8 cellular contexts compared by ENCODE assay signal in genomic region chr1:79006564-79006963, GRCh38. TPM values are rescaled to one million over a fixed set of nuclear protein-coding genes. Genes with fewer than 3 reads are reported as not detected.
DNase-seq lines count a peak whose midpoint lies in the region; ATAC-seq, FAIRE-seq and TF ChIP-seq lines count a peak whose summit lies in the region.

Gene ADGRL4 (minus strand): TSS chr1:79006730. CDS start chr1:79006654, 76 bp downstream.

- ATAC-seq in stimulated activated effector memory CD8-positive, alpha-beta T cell treated with anti-CD3 and anti-CD28 coated beads, Interleukin-12 subunit alpha, Interleukin-12 subunit beta, amount 100 ng/mL, for 72 hours = no peak

- H3K27me3 ChIP-seq in HUES64 (ENCODE audit: insufficient read depth, low read length) = 0 out of 2 replicates have a peak, but pooled peaks cover 4% of the 10 kb centered on the region

- H3K36me3 ChIP-seq in HUES64 (ENCODE audit: insufficient read depth, low read length) = no peaks in the 10 kb centered on the region

- 1% methylated on average over 35 of the region's 35 CpGs for WGBS in HUES64

- TF ChIP-seq CTCF in fibroblast of mammary gland (conservative IDR thresholded peaks at IDR 0.05; ENCODE audit: control insufficient read depth, insufficient read depth, low read depth, low read length) (no peak), subcutaneous adipose tissue (IDR thresholded peaks at IDR 0.05; ENCODE audit: low read depth) (no peak)

- no peaks in the 10 kb centered on the region for H3K9me3 Mint-ChIP-seq in stimulated activated effector memory CD8-positive, alpha-beta T cell treated with anti-CD3 and anti-CD28 coated beads, Interleukin-12 subunit alpha, Interleukin-12 subunit beta, amount 100 ng/mL, for 72 hours

- peak within 1 kb of the TSS; percentile 75 for H3K9ac ChIP-seq in HUES64 (ENCODE audit: low read depth, low read length)

- H3K4me3 Mint-ChIP-seq in stimulated activated effector memory CD8-positive, alpha-beta T cell treated with anti-CD3 and anti-CD28 coated beads, Interleukin-12 subunit alpha, Interleukin-12 subunit beta, amount 100 ng/mL, for 72 hours = no peak within 1 kb of the TSS

- H3K27ac ChIP-seq in HUES64 (ENCODE audit: low read depth, low read length) = peak within 1 kb of the TSS; percentile 39; the same call in 1 of the 2 replicates

- FAIRE-seq in RCC 7860 (lab: Jason Lieb, UNC) = no peak

- H3K36me3 Mint-ChIP-seq in stimulated activated effector memory CD8-positive, alpha-beta T cell treated with anti-CD3 and anti-CD28 coated beads, Interleukin-12 subunit alpha, Interleukin-12 subunit beta, amount 100 ng/mL, for 72 hours = no peaks in the 10 kb centered on the region

- H3K4me3 ChIP-seq in HUES64 (ENCODE audit: low read length) (peak within 1 kb of the TSS; percentile 75), fibroblast of mammary gland (ENCODE audit: control insufficient read depth, low read depth, low read length) (peak within 1 kb of the TSS; percentile 53)

- DNase-seq in fibroblast of mammary gland (ENCODE audit: low read depth) = peak; percentile 57
- peak; percentile 94 for DNase-seq in lung microvascular endothelial cell (ENCODE audit: low read depth in 2 of 2)
- no peak for DNase-seq in NCI-H1092 (lab: John Stamatoyannopoulos, UW)
- DNase-seq in NCI-H2171 treated with DMSO at 0.1 percent for 48 hours (lab: John Stamatoyannopoulos, UW) = no peak
- DNase-seq in RCC 7860 (ENCODE audit: low spot score) = no peak
- DNase-seq in stimulated activated effector memory CD8-positive, alpha-beta T cell treated with anti-CD3 and anti-CD28 coated beads, Interleukin-12 subunit alpha, Interleukin-12 subunit beta, amount 100 ng/mL, for 72 hours (ENCODE audit: low spot score in 2 of 2) = no peak

- peaks cover 4% of the 10 kb centered on the region; the same call in 1 of the 2 replicates for H3K4me1 ChIP-seq in HUES64 (ENCODE audit: insufficient read depth, low read length)

- no peak within 1 kb of the TSS for H3K27ac Mint-ChIP-seq in stimulated activated effector memory CD8-positive, alpha-beta T cell treated with anti-CD3 and anti-CD28 coated beads, Interleukin-12 subunit alpha, Interleukin-12 subunit beta, amount 100 ng/mL, for 72 hours

- no peaks in the 10 kb centered on the region for H3K9me3 ChIP-seq in HUES64 (ENCODE audit: insufficient read depth, low read depth, low read length)

- no peaks in the 10 kb centered on the region for H3K4me1 Mint-ChIP-seq in stimulated activated effector memory CD8-positive, alpha-beta T cell treated with anti-CD3 and anti-CD28 coated beads, Interleukin-12 subunit alpha, Interleukin-12 subunit beta, amount 100 ng/mL, for 72 hours

RNA-seq across cellular contexts. Expression of gene ADGRL4, which starts in this region (rescaled TPM):
- 2.2 TPM for polyA plus RNA-seq in HUES64 (2013, experiment 1 of 2)
- polyA plus RNA-seq in HUES64 (2013, experiment 2 of 2) = 5.2 TPM
- 77.8 and 109 TPM in 2 replicates for total RNA-seq in lung microvascular endothelial cell
- 100 to 1,000 TPM in 2 of 4 donors, 10 to 100 TPM in 2; 52.7 to 150 (median 89.3) TPM for total RNA-seq in subcutaneous adipose tissue

Comparison
In these comparisons a context has a peak if more than half of its experiments do, and no peak if none do; other contexts are left out.
1. DNase-seq: peak in fibroblast of mammary gland (single experiment) and lung microvascular endothelial cell (2 of 2); none in NCI-H1092 (single experiment), NCI-H2171 treated with DMSO at 0.1 percent for 48 hours (single experiment), RCC 7860 (single experiment) and stimulated activated effector memory CD8-positive, alpha-beta T cell treated with anti-CD3 and anti-CD28 coated beads, Interleukin-12 subunit alpha, Interleukin-12 subunit beta, amount 100 ng/mL, for 72 hours (0 of 2).